In the genomic region with DNA sequence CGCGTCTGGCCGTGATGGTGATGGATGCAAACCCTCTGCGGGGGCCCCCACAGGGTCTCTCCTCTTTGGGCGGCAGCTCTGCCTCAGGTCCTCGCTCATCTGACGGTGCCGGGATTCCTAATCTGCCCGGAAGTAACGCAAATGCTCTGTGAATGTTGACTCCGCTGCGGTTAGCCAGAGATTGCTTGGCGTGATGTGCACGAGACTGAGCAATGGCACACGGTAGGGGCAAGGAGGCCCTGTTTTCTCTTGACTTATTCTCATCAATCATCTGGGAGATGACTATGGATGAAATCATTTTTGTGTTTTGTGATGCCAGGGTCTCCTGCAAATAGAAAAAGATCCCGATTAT, we compare ENCODE assay signal across 25 cellular contexts.
"Had no signal": no experiment of that assay in that cellular context is flagged by ENCODE, and none has a peak within 500 bp of the region (broad histone marks: within the 10 kb centered on the region; RNA-seq: fewer than 3 reads in every experiment).

No MANE protein-coding gene starts in this region.

- H3K36me3 ChIP-seq: ascending aorta, cardiac muscle cell had no signal

- DNase-seq: activated CD4-positive, alpha-beta T cell treated with anti-CD3 and anti-CD28 coated beads, Interleukin-2, amount 50 U/mL, for 4 hours; activated CD8-positive, alpha-beta T cell treated with anti-CD3 and anti-CD28 coated beads for 36 hours; activated effector memory CD4-positive, alpha-beta T cell treated with anti-CD3 and anti-CD28 coated beads, Interleukin-2, amount 50 U/mL, for 16 hours; activated naive CD4-positive, alpha-beta T cell; activated naive CD4-positive, alpha-beta T cell treated with anti-CD3 and anti-CD28 coated beads, Interleukin-2, amount 50 U/mL, for 16 hours; activated naive CD8-positive, alpha-beta T cell treated with anti-CD3 and anti-CD28 coated beads for 36 hours; activated T-cell treated with anti-CD3 and anti-CD28 coated beads, Interleukin-2, amount 50 U/mL, for 1 hour; NCI-H187; NCI-H2029 treated with DMSO at 0.1 percent for 48 hours; NCI-H2107; NCI-H2171; NCI-H510A; NK-92 treated with Interleukin-12 subunit alpha and Interleukin-12 subunit beta, amount 100 ng/mL, for 24 hours; SIG-M5; T-cell; T-helper 17 cell had no signal

- H3K27me3 ChIP-seq: ascending aorta, cardiac muscle cell had no signal

- H3K4me3 ChIP-seq: ascending aorta, cardiac muscle cell, PC-9 had no signal

- H3K9me3 Mint-ChIP-seq: activated CD4-positive, alpha-beta T cell treated with anti-CD3 and anti-CD28 coated beads, Interleukin-2, amount 10 ng/mL, durations not matched to agents 24 days and 14 days; activated CD8-positive, alpha-beta T cell treated with anti-CD3 and anti-CD28 coated beads for 36 hours; activated naive CD8-positive, alpha-beta T cell treated with anti-CD3 and anti-CD28 coated beads for 36 hours; activated T-cell treated with anti-CD3 and anti-CD28 coated beads, Interleukin-2, amount 50 U/mL, for 72 hours; activated T-helper 17 cell treated with anti-CD3 and anti-CD28 coated beads, Interleukin-2, amount 50 U/mL, for 72 hours; T-cell had no signal

- H3K27ac ChIP-seq: ascending aorta, cardiac muscle cell, PC-9, RWPE1 had no signal

- FAIRE-seq: RCC 7860 had no signal

- H3K9me3 ChIP-seq: ascending aorta had no signal

- H2AFZ ChIP-seq: PC-9 had no signal

- H3K36me3 Mint-ChIP-seq: activated naive CD8-positive, alpha-beta T cell treated with anti-CD3 and anti-CD28 coated beads for 36 hours; T-cell had no signal

- H3K4me1 Mint-ChIP-seq: activated CD4-positive, alpha-beta T cell treated with anti-CD3 and anti-CD28 coated beads, Interleukin-2, amount 10 ng/mL, durations not matched to agents 24 days and 14 days; activated naive CD8-positive, alpha-beta T cell treated with anti-CD3 and anti-CD28 coated beads for 36 hours; activated T-helper 17 cell treated with anti-CD3 and anti-CD28 coated beads, Interleukin-2, amount 50 U/mL, for 72 hours; central memory CD8-positive, alpha-beta T cell; T-cell had no signal

- H3K4me3 Mint-ChIP-seq: activated CD4-positive, alpha-beta T cell treated with anti-CD3 and anti-CD28 coated beads, Interleukin-2, amount 10 ng/mL, durations not matched to agents 24 days and 14 days; activated CD8-positive, alpha-beta T cell treated with anti-CD3 and anti-CD28 coated beads for 36 hours; activated naive CD8-positive, alpha-beta T cell treated with anti-CD3 and anti-CD28 coated beads for 36 hours; activated T-cell treated with anti-CD3 and anti-CD28 coated beads, Interleukin-2, amount 50 U/mL, for 72 hours; activated T-helper 17 cell treated with anti-CD3 and anti-CD28 coated beads, Interleukin-2, amount 50 U/mL, for 72 hours; central memory CD8-positive, alpha-beta T cell; T-cell; T-helper 17 cell had no signal

- H3K4me2 ChIP-seq: PC-9 had no signal

- ATAC-seq: activated CD8-positive, alpha-beta T cell treated with anti-CD3 and anti-CD28 coated beads for 36 hours; T-cell had no signal

- H3K27ac Mint-ChIP-seq: activated CD4-positive, alpha-beta T cell treated with anti-CD3 and anti-CD28 coated beads, Interleukin-2, amount 10 ng/mL, durations not matched to agents 24 days and 14 days; activated CD8-positive, alpha-beta T cell treated with anti-CD3 and anti-CD28 coated beads for 36 hours; activated naive CD8-positive, alpha-beta T cell treated with anti-CD3 and anti-CD28 coated beads for 36 hours; activated T-cell treated with anti-CD3 and anti-CD28 coated beads, Interleukin-2, amount 50 U/mL, for 72 hours; activated T-helper 17 cell treated with anti-CD3 and anti-CD28 coated beads, Interleukin-2, amount 50 U/mL, for 72 hours; T-cell; T-helper 17 cell had no signal

- H3K4me1 ChIP-seq: ascending aorta had no signal

- H3K27me3 Mint-ChIP-seq: activated CD4-positive, alpha-beta T cell treated with anti-CD3 and anti-CD28 coated beads, Interleukin-2, amount 10 ng/mL, durations not matched to agents 24 days and 14 days; activated CD8-positive, alpha-beta T cell treated with anti-CD3 and anti-CD28 coated beads for 36 hours; activated naive CD8-positive, alpha-beta T cell treated with anti-CD3 and anti-CD28 coated beads for 36 hours; activated T-helper 17 cell treated with anti-CD3 and anti-CD28 coated beads, Interleukin-2, amount 50 U/mL, for 72 hours; central memory CD8-positive, alpha-beta T cell; T-cell; T-helper 17 cell had no signal
